ENCODE assay signal across 14 cellular contexts in genomic region chr16:16095646-16096045, GRCh38.
DNase-seq lines count a peak whose midpoint lies in the region; ATAC-seq and TF ChIP-seq lines count a peak whose summit lies in the region.
"Had no signal": no experiment of that assay in that cellular context is flagged by ENCODE, and none has a peak within 500 bp of the region (broad histone marks: within the 10 kb centered on the region; RNA-seq: fewer than 3 reads in every experiment).

No MANE protein-coding gene starts in this region.

- no peaks in the 10 kb centered on the region for H3K9me3 Mint-ChIP-seq in central memory CD8-positive, alpha-beta T cell
- no peaks in the 10 kb centered on the region for H3K9me3 Mint-ChIP-seq in CD8-positive, alpha-beta T cell
- H3K9me3 Mint-ChIP-seq: T-helper 2 cell treated with Interferon-gamma antibody and Interleukin-4, amounts not matched to agents 5 μg/mL and 100 μg/mL, for 36 hours had no signal

- ATAC-seq in central memory CD8-positive, alpha-beta T cell (replicated peaks; ENCODE audit: extremely low read depth, poor library complexity, severe bottlenecking) = no peak
- ATAC-seq in upper lobe of right lung = no peak
- no peak for ATAC-seq in CD8-positive, alpha-beta T cell
- no peak for ATAC-seq in sciatic nerve

- H3K27me3 ChIP-seq in mucosa of rectum (ENCODE audit: control insufficient read depth in 2 of 2, insufficient read depth in 2 of 2, low read length in 2 of 2) = no peaks in the 10 kb centered on the region
- H3K27me3 ChIP-seq in upper lobe of right lung = no peaks in the 10 kb centered on the region
- H3K27me3 ChIP-seq in CD8-positive, alpha-beta T cell (ENCODE audit: insufficient read depth, low read length) = no peaks in the 10 kb centered on the region

- H3K27me3 Mint-ChIP-seq in central memory CD8-positive, alpha-beta T cell = no peaks in the 10 kb centered on the region
- no peaks in the 10 kb centered on the region for H3K27me3 Mint-ChIP-seq in CD8-positive, alpha-beta T cell (ENCODE audit: low read depth)

- peaks cover 8 to 13% of the 10 kb centered on the region in 2 donors for H3K36me3 ChIP-seq in mucosa of rectum (ENCODE audit: control insufficient read depth in 2 of 2, insufficient read depth in 2 of 2, low read length in 2 of 2)
- peaks cover 17% of the 10 kb centered on the region for H3K36me3 ChIP-seq in upper lobe of right lung
- peaks cover 21% of the 10 kb centered on the region for H3K36me3 ChIP-seq in CD8-positive, alpha-beta T cell (ENCODE audit: insufficient read depth, low read length)

- H3K4me1 ChIP-seq in mucosa of rectum (ENCODE audit: control insufficient read depth in 2 of 2, insufficient read depth in 2 of 2, low read length in 2 of 2) (no peaks in the 10 kb centered on the region), upper lobe of right lung (peaks cover 17% of the 10 kb centered on the region)
- no peaks in the 10 kb centered on the region for H3K4me1 ChIP-seq in CD8-positive, alpha-beta T cell (ENCODE audit: insufficient read depth, low read length)

- peaks cover 40% of the 10 kb centered on the region for H3K36me3 Mint-ChIP-seq in central memory CD8-positive, alpha-beta T cell (ENCODE audit: insufficient read depth)
- peaks cover 77% of the 10 kb centered on the region for H3K36me3 Mint-ChIP-seq in CD8-positive, alpha-beta T cell

- no peak overlapping the region for H3K4me3 Mint-ChIP-seq in central memory CD8-positive, alpha-beta T cell
- no peak overlapping the region for H3K4me3 Mint-ChIP-seq in CD8-positive, alpha-beta T cell
- H3K4me3 Mint-ChIP-seq: T-helper 2 cell treated with Interferon-gamma antibody and Interleukin-4, amounts not matched to agents 5 μg/mL and 100 μg/mL, for 36 hours had no signal

- peak overlapping the region; percentile 37 to 45 for H3K27ac ChIP-seq in mucosa of rectum (ENCODE audit: low read depth in 2 of 2, low read length in 2 of 2)
- H3K27ac ChIP-seq in upper lobe of right lung = peak overlapping the region; percentile 61
- no peak overlapping the region for H3K27ac ChIP-seq in CD8-positive, alpha-beta T cell (ENCODE audit: low read depth, low read length)
- H3K27ac ChIP-seq: parathyroid adenoma had no signal

- DNase-seq in NCI-H2029 (lab: John Stamatoyannopoulos, UW) = peak; percentile 24
- no peak for DNase-seq in NCI-H2029 treated with DMSO at 0.1 percent for 48 hours (lab: John Stamatoyannopoulos, UW)
- no peak for DNase-seq in central memory CD8-positive, alpha-beta T cell (ENCODE audit: low spot score in 2 of 2)
- no peak for DNase-seq in upper lobe of right lung
- DNase-seq in CD8-positive, alpha-beta T cell = no peak
- DNase-seq in NCI-H510A (lab: John Stamatoyannopoulos, UW) = no peak
- DNase-seq in sciatic nerve (ENCODE audit: low spot score) = no peak
- DNase-seq: activated T-cell treated with anti-CD3 and anti-CD28 coated beads for 4 hours; KG1; NCI-H1694; stimulated activated CD8-positive, alpha-beta memory T cell treated with anti-CD3 and anti-CD28 coated beads, Interleukin-4, amount 100 ng/mL, for 48 hours had no signal

- no peak overlapping the region for H3K4me3 ChIP-seq in mucosa of rectum (ENCODE audit: low read length in 2 of 2)
- H3K4me3 ChIP-seq in upper lobe of right lung = no peak overlapping the region
- no peak overlapping the region for H3K4me3 ChIP-seq in CD8-positive, alpha-beta T cell (ENCODE audit: low read depth, low read length)

- H3K9ac ChIP-seq in mucosa of rectum (ENCODE audit: low read depth in 1 of 2, low read length in 2 of 2) = no peak overlapping the region
- H3K9ac ChIP-seq: parathyroid adenoma had no signal

- H3K9me3 ChIP-seq in mucosa of rectum (ENCODE audit: control insufficient read depth in 2 of 2, low read length in 2 of 2) (no peaks in the 10 kb centered on the region), upper lobe of right lung (no peaks in the 10 kb centered on the region)
- no peaks in the 10 kb centered on the region for H3K9me3 ChIP-seq in CD8-positive, alpha-beta T cell (ENCODE audit: low read length)

- CTCF ChIA-PET in CD8-positive, alpha-beta T cell (lab: Charles Lee) = no interaction called here

- no peaks in the 10 kb centered on the region for H3K4me1 Mint-ChIP-seq in central memory CD8-positive, alpha-beta T cell
- H3K4me1 Mint-ChIP-seq in CD8-positive, alpha-beta T cell (ENCODE audit: low read depth) = no peaks in the 10 kb centered on the region

- intact Hi-C loops in upper lobe of right lung (cut with DNase I) (no loop called here), sciatic nerve (cut with DNase I) (no loop called here)
- intact Hi-C loops in CD8-positive, alpha-beta T cell (cut with DNase I, micrococcal nuclease) = no loop called here

- POLR2A ChIA-PET in CD8-positive, alpha-beta T cell (lab: Charles Lee) = no interaction called here

- no peak for TF ChIP-seq CTCF in upper lobe of right lung (IDR thresholded peaks at IDR 0.05)
- no peak for TF ChIP-seq CTCF in CD8-positive, alpha-beta T cell (IDR thresholded peaks at IDR 0.05)

- H3K27ac Mint-ChIP-seq in central memory CD8-positive, alpha-beta T cell (ENCODE audit: low read depth) = peak overlapping the region; percentile 73
- no peak overlapping the region for H3K27ac Mint-ChIP-seq in CD8-positive, alpha-beta T cell
- H3K27ac Mint-ChIP-seq: T-helper 2 cell treated with Interferon-gamma antibody and Interleukin-4, amounts not matched to agents 5 μg/mL and 100 μg/mL, for 36 hours had no signal
